Comparison of ENCODE assay signal across 1 cellular context in the genomic region with DNA sequence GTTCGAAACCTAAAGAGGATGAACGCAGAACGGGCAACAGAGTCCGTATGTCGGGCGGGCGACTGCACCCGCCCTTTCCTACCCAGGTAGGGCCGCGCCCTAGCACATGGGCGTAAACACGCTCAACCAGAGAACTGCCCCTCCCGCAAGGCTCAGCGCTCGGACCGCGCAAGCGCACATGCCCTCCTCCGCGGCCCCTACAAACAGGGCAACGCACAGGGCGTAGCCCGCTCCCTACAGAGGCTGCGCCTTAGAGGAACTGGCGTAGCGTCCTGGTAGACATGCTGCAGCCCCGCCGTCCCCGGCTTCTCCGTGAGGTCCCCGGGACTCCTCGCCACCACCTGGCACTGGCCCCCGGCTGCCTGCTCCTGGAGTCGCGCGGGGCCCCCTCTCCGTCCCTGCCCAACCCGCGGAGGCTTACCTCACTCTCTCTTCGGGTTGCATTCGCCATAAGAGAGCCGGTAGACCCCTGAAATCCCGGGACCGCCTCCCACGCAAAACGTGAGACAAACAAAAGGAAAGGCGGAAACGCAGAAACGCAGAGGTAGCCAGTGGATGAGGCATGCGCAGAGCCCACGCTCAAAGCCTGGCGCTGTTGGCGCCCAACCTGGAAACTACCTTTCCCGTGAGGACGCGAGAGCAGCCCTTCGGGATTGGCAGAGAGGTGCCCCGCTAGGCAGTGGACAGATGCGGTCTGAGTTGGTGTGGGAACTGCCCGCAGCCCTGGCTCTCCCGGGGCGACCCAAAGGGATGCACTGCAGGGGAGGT.
TF ChIP-seq lines count a peak whose summit lies in the region.

A gene (minus strand): TSS at position 518 of the 768 bp plus-strand sequence. CDS start 1,642 bp downstream, outside the sequence.

TF ChIP-seq in WTC11, 78 proteins besides CTCF, POLR2A, EP300 and RAD21 (continued from another document and continues in another):
- TF ChIP-seq, protein P1, sequence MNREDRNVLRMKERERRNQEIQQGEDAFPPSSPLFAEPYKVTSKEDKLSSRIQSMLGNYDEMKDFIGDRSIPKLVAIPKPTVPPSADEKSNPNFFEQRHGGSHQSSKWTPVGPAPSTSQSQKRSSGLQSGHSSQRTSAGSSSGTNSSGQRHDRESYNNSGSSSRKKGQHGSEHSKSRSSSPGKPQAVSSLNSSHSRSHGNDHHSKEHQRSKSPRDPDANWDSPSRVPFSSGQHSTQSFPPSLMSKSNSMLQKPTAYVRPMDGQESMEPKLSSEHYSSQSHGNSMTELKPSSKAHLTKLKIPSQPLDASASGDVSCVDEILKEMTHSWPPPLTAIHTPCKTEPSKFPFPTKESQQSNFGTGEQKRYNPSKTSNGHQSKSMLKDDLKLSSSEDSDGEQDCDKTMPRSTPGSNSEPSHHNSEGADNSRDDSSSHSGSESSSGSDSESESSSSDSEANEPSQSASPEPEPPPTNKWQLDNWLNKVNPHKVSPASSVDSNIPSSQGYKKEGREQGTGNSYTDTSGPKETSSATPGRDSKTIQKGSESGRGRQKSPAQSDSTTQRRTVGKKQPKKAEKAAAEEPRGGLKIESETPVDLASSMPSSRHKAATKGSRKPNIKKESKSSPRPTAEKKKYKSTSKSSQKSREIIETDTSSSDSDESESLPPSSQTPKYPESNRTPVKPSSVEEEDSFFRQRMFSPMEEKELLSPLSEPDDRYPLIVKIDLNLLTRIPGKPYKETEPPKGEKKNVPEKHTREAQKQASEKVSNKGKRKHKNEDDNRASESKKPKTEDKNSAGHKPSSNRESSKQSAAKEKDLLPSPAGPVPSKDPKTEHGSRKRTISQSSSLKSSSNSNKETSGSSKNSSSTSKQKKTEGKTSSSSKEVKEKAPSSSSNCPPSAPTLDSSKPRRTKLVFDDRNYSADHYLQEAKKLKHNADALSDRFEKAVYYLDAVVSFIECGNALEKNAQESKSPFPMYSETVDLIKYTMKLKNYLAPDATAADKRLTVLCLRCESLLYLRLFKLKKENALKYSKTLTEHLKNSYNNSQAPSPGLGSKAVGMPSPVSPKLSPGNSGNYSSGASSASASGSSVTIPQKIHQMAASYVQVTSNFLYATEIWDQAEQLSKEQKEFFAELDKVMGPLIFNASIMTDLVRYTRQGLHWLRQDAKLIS (CRISPR knock-in tag; IDR thresholded peaks at IDR 0.05; ENCODE audit: borderline replicate concordance) = no peak
- TF ChIP-seq ETV6 (CRISPR knock-in tag; IDR thresholded peaks at IDR 0.05) (no peak), RELA (CRISPR knock-in tag; IDR thresholded peaks at IDR 0.05; ENCODE audit: borderline replicate concordance) (no peak), ZNF671 (CRISPR knock-in tag; IDR thresholded peaks at IDR 0.05) (no peak), ZNF121 (CRISPR knock-in tag; IDR thresholded peaks at IDR 0.05) (no peak), ESRRA (CRISPR knock-in tag; IDR thresholded peaks at IDR 0.05; ENCODE audit: borderline replicate concordance) (no peak), ZNF317 (CRISPR knock-in tag; IDR thresholded peaks at IDR 0.05; ENCODE audit: borderline replicate concordance, low read depth) (no peak), CREM (CRISPR knock-in tag; IDR thresholded peaks at IDR 0.05) (0 out of 2 replicates have a peak, but pooled peaks have one; percentile 28), NR2C2 (CRISPR knock-in tag; IDR thresholded peaks at IDR 0.05) (no peak), ATF1 (CRISPR knock-in tag; IDR thresholded peaks at IDR 0.05) (no peak), ZNF219 (CRISPR knock-in tag; IDR thresholded peaks at IDR 0.05; ENCODE audit: borderline replicate concordance) (no peak), GTF2I (CRISPR knock-in tag; conservative IDR thresholded peaks at IDR 0.05) (no peak), FOXJ3 (CRISPR knock-in tag; IDR thresholded peaks at IDR 0.05; ENCODE audit: borderline replicate concordance) (no peak), JAZF1 (CRISPR knock-in tag; IDR thresholded peaks at IDR 0.05) (no peak), FOXK1 (CRISPR knock-in tag; IDR thresholded peaks at IDR 0.05) (peak; percentile 92), GABPB1 (CRISPR knock-in tag; IDR thresholded peaks at IDR 0.05) (0 out of 2 replicates have a peak, but pooled peaks have one; percentile 25), MXD4 (CRISPR knock-in tag; IDR thresholded peaks at IDR 0.05; ENCODE audit: borderline replicate concordance) (no peak), TEAD4 (CRISPR knock-in tag; IDR thresholded peaks at IDR 0.05) (no peak), ZNF138 (CRISPR knock-in tag; conservative IDR thresholded peaks at IDR 0.05) (no peak), JUN (CRISPR knock-in tag; IDR thresholded peaks at IDR 0.05) (no peak), NFYB (CRISPR knock-in tag; conservative IDR thresholded peaks at IDR 0.05; ENCODE audit: low read depth) (peak; percentile 42), SOX15 (CRISPR knock-in tag; IDR thresholded peaks at IDR 0.05) (no peak), ELF4 (CRISPR knock-in tag; IDR thresholded peaks at IDR 0.05; ENCODE audit: low read depth) (no peak), ZNF396 (CRISPR knock-in tag; IDR thresholded peaks at IDR 0.05; ENCODE audit: borderline replicate concordance) (no peak), OVOL2 (CRISPR knock-in tag; IDR thresholded peaks at IDR 0.05; ENCODE audit: borderline replicate concordance) (no peak)
- TF ChIP-seq, protein P2, sequence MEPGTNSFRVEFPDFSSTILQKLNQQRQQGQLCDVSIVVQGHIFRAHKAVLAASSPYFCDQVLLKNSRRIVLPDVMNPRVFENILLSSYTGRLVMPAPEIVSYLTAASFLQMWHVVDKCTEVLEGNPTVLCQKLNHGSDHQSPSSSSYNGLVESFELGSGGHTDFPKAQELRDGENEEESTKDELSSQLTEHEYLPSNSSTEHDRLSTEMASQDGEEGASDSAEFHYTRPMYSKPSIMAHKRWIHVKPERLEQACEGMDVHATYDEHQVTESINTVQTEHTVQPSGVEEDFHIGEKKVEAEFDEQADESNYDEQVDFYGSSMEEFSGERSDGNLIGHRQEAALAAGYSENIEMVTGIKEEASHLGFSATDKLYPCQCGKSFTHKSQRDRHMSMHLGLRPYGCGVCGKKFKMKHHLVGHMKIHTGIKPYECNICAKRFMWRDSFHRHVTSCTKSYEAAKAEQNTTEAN (CRISPR knock-in tag; IDR thresholded peaks at IDR 0.05) = 0 out of 2 replicates have a peak, but pooled peaks have one; percentile 40
- TF ChIP-seq, protein P3, sequence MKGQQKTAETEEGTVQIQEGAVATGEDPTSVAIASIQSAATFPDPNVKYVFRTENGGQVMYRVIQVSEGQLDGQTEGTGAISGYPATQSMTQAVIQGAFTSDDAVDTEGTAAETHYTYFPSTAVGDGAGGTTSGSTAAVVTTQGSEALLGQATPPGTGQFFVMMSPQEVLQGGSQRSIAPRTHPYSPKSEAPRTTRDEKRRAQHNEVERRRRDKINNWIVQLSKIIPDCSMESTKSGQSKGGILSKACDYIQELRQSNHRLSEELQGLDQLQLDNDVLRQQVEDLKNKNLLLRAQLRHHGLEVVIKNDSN (CRISPR knock-in tag; IDR thresholded peaks at IDR 0.05) = no peak
- TF ChIP-seq, protein P4, sequence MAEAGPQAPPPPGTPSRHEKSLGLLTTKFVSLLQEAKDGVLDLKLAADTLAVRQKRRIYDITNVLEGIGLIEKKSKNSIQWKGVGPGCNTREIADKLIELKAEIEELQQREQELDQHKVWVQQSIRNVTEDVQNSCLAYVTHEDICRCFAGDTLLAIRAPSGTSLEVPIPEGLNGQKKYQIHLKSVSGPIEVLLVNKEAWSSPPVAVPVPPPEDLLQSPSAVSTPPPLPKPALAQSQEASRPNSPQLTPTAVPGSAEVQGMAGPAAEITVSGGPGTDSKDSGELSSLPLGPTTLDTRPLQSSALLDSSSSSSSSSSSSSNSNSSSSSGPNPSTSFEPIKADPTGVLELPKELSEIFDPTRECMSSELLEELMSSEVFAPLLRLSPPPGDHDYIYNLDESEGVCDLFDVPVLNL (CRISPR knock-in tag; IDR thresholded peaks at IDR 0.05; ENCODE audit: borderline replicate concordance, low read depth) = no peak
- TF ChIP-seq, protein P5, sequence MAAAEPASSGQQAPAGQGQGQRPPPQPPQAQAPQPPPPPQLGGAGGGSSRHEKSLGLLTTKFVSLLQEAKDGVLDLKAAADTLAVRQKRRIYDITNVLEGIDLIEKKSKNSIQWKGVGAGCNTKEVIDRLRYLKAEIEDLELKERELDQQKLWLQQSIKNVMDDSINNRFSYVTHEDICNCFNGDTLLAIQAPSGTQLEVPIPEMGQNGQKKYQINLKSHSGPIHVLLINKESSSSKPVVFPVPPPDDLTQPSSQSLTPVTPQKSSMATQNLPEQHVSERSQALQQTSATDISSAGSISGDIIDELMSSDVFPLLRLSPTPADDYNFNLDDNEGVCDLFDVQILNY (CRISPR knock-in tag; IDR thresholded peaks at IDR 0.05) = peak; percentile 52
- TF ChIP-seq, protein P6, sequence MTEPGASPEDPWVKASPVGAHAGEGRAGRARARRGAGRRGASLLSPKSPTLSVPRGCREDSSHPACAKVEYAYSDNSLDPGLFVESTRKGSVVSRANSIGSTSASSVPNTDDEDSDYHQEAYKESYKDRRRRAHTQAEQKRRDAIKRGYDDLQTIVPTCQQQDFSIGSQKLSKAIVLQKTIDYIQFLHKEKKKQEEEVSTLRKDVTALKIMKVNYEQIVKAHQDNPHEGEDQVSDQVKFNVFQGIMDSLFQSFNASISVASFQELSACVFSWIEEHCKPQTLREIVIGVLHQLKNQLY (CRISPR knock-in tag; IDR thresholded peaks at IDR 0.05) = no peak
- TF ChIP-seq, protein P7, sequence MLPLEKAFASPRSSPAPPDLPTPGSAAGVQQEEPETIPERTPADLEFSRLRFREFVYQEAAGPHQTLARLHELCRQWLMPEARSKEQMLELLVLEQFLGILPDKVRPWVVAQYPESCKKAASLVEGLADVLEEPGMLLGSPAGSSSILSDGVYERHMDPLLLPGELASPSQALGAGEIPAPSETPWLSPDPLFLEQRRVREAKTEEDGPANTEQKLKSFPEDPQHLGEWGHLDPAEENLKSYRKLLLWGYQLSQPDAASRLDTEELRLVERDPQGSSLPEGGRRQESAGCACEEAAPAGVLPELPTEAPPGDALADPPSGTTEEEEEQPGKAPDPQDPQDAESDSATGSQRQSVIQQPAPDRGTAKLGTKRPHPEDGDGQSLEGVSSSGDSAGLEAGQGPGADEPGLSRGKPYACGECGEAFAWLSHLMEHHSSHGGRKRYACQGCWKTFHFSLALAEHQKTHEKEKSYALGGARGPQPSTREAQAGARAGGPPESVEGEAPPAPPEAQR (CRISPR knock-in tag; IDR thresholded peaks at IDR 0.05) = no peak
- TF ChIP-seq, protein P8, sequence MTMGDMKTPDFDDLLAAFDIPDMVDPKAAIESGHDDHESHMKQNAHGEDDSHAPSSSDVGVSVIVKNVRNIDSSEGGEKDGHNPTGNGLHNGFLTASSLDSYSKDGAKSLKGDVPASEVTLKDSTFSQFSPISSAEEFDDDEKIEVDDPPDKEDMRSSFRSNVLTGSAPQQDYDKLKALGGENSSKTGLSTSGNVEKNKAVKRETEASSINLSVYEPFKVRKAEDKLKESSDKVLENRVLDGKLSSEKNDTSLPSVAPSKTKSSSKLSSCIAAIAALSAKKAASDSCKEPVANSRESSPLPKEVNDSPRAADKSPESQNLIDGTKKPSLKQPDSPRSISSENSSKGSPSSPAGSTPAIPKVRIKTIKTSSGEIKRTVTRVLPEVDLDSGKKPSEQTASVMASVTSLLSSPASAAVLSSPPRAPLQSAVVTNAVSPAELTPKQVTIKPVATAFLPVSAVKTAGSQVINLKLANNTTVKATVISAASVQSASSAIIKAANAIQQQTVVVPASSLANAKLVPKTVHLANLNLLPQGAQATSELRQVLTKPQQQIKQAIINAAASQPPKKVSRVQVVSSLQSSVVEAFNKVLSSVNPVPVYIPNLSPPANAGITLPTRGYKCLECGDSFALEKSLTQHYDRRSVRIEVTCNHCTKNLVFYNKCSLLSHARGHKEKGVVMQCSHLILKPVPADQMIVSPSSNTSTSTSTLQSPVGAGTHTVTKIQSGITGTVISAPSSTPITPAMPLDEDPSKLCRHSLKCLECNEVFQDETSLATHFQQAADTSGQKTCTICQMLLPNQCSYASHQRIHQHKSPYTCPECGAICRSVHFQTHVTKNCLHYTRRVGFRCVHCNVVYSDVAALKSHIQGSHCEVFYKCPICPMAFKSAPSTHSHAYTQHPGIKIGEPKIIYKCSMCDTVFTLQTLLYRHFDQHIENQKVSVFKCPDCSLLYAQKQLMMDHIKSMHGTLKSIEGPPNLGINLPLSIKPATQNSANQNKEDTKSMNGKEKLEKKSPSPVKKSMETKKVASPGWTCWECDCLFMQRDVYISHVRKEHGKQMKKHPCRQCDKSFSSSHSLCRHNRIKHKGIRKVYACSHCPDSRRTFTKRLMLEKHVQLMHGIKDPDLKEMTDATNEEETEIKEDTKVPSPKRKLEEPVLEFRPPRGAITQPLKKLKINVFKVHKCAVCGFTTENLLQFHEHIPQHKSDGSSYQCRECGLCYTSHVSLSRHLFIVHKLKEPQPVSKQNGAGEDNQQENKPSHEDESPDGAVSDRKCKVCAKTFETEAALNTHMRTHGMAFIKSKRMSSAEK (CRISPR knock-in tag; IDR thresholded peaks at IDR 0.05; ENCODE audit: borderline replicate concordance) = no peak
- TF ChIP-seq, protein P9, sequence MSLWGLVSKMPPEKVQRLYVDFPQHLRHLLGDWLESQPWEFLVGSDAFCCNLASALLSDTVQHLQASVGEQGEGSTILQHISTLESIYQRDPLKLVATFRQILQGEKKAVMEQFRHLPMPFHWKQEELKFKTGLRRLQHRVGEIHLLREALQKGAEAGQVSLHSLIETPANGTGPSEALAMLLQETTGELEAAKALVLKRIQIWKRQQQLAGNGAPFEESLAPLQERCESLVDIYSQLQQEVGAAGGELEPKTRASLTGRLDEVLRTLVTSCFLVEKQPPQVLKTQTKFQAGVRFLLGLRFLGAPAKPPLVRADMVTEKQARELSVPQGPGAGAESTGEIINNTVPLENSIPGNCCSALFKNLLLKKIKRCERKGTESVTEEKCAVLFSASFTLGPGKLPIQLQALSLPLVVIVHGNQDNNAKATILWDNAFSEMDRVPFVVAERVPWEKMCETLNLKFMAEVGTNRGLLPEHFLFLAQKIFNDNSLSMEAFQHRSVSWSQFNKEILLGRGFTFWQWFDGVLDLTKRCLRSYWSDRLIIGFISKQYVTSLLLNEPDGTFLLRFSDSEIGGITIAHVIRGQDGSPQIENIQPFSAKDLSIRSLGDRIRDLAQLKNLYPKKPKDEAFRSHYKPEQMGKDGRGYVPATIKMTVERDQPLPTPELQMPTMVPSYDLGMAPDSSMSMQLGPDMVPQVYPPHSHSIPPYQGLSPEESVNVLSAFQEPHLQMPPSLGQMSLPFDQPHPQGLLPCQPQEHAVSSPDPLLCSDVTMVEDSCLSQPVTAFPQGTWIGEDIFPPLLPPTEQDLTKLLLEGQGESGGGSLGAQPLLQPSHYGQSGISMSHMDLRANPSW (CRISPR knock-in tag; conservative IDR thresholded peaks at IDR 0.05; ENCODE audit: low read depth) = no peak
- TF ChIP-seq, protein P10, sequence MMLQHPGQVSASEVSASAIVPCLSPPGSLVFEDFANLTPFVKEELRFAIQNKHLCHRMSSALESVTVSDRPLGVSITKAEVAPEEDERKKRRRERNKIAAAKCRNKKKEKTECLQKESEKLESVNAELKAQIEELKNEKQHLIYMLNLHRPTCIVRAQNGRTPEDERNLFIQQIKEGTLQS (CRISPR knock-in tag; conservative IDR thresholded peaks at IDR 0.05) = no peak
- TF ChIP-seq, protein P11, sequence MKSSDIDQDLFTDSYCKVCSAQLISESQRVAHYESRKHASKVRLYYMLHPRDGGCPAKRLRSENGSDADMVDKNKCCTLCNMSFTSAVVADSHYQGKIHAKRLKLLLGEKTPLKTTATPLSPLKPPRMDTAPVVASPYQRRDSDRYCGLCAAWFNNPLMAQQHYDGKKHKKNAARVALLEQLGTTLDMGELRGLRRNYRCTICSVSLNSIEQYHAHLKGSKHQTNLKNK (CRISPR knock-in tag; IDR thresholded peaks at IDR 0.05) = no peak
